In genomic region chr18:63182861-63183260, GRCh38 we compare ENCODE assay signal across 18 cellular contexts.
A peak's percentile ranks its signal among the peaks of the same experiment; 100 is the strongest.
DNase-seq lines count a peak whose midpoint lies in the region; TF ChIP-seq lines count a peak whose summit lies in the region.
"Had no signal": no experiment of that assay in that cellular context is flagged by ENCODE, and none has a peak within 500 bp of the region (broad histone marks: within the 10 kb centered on the region; RNA-seq: fewer than 3 reads in every experiment).

No MANE protein-coding gene starts in this region.

- intact Hi-C loops in activated CD4-positive, alpha-beta memory T cell treated with anti-CD3 and anti-CD28 coated beads for 36 hours (cut with micrococcal nuclease) = no loop called here

- no peaks in the 10 kb centered on the region for H3K9me2 ChIP-seq in Karpas-422 (replicated peaks; ENCODE audit: insufficient read depth, low read length)

- H3K9me3 ChIP-seq in Karpas-422 (ENCODE audit: low read length) (no peaks in the 10 kb centered on the region), stomach smooth muscle (ENCODE audit: control insufficient read depth in 2 of 2, low read length in 2 of 2) (no peaks in the 10 kb centered on the region)

- peaks cover 89% of the 10 kb centered on the region for H3K4me1 Mint-ChIP-seq in activated CD4-positive, alpha-beta memory T cell treated with anti-CD3 and anti-CD28 coated beads for 36 hours (ENCODE audit: low read depth)
- H3K4me1 Mint-ChIP-seq in activated CD4-positive, alpha-beta memory T cell treated with anti-CD3 and anti-CD28 coated beads, Interleukin-2, amount 10 ng/mL, durations not matched to agents 7 days and 5 days = peaks cover 71% of the 10 kb centered on the region

- no peak overlapping the region for H3K4me3 Mint-ChIP-seq in activated CD4-positive, alpha-beta memory T cell treated with anti-CD3 and anti-CD28 coated beads for 36 hours
- no peak overlapping the region for H3K4me3 Mint-ChIP-seq in activated CD4-positive, alpha-beta memory T cell treated with anti-CD3 and anti-CD28 coated beads, Interleukin-2, amount 10 ng/mL, durations not matched to agents 7 days and 5 days

- H3K27ac Mint-ChIP-seq in activated CD4-positive, alpha-beta memory T cell treated with anti-CD3 and anti-CD28 coated beads for 36 hours = peak overlapping the region; percentile 36
- no peak overlapping the region for H3K27ac Mint-ChIP-seq in activated CD4-positive, alpha-beta memory T cell treated with anti-CD3 and anti-CD28 coated beads, Interleukin-2, amount 10 ng/mL, durations not matched to agents 7 days and 5 days

- H3K4me3 ChIP-seq in Karpas-422 (ENCODE audit: low read length) (peak overlapping the region; percentile 11; the same call in 1 of the 2 replicates), epithelial cell of esophagus (ENCODE audit: low read length) (no peak overlapping the region), stomach smooth muscle (ENCODE audit: low read length in 2 of 2) (no peak overlapping the region)
- H3K4me3 ChIP-seq: coronary artery, smooth muscle cell had no signal

- peak overlapping the region; percentile 54 for H3K4me2 ChIP-seq in Karpas-422 (ENCODE audit: low read depth, low read length, poor library complexity, severe bottlenecking)
- H3K4me2 ChIP-seq: smooth muscle cell had no signal

- H3K9ac ChIP-seq in Karpas-422 (ENCODE audit: low read length) = peak overlapping the region; percentile 25
- H3K9ac ChIP-seq in stomach smooth muscle (ENCODE audit: low read length in 2 of 2) = no peak overlapping the region

- POLR2A ChIA-PET in activated CD4-positive, alpha-beta memory T cell treated with anti-CD3 and anti-CD28 coated beads for 36 hours (lab: Charles Lee) = interaction anchor here (1.9 kb wide), 1 partner anchor 135 kb away, joined by 5 read pairs; no protein-coding TSS in a partner anchor
- POLR2A ChIA-PET in activated CD4-positive, alpha-beta memory T cell treated with anti-CD3 and anti-CD28 coated beads, Interleukin-2, amount 10 ng/mL, durations not matched to agents 7 days and 5 days (lab: Charles Lee) = interaction anchor here (1.2 to 1.4 kb wide), 2 partner anchors 8 to 21 kb away, joined by 3 read pairs; no protein-coding TSS in a partner anchor

- CTCF ChIA-PET in activated CD4-positive, alpha-beta memory T cell treated with anti-CD3 and anti-CD28 coated beads for 36 hours (lab: Charles Lee) = interaction anchor here (1.2 kb wide), 1 partner anchor 145 kb away, joined by 3 read pairs; no protein-coding TSS in a partner anchor
- CTCF ChIA-PET in activated CD4-positive, alpha-beta memory T cell treated with anti-CD3 and anti-CD28 coated beads, Interleukin-2, amount 10 ng/mL, durations not matched to agents 7 days and 5 days (lab: Charles Lee) = no interaction called here

- H3K27ac ChIP-seq in Karpas-422 (ENCODE audit: low read length) (peak overlapping the region; percentile 70), stomach smooth muscle (ENCODE audit: low read length) (peak overlapping the region; percentile 46)
- H3K27ac ChIP-seq: coronary artery had no signal

- H3K79me2 ChIP-seq in Karpas-422 (ENCODE audit: low read length) = peaks cover 98% of the 10 kb centered on the region

- H3K36me3 ChIP-seq in Karpas-422 (ENCODE audit: insufficient read depth, low read length) = no peaks in the 10 kb centered on the region
- no peaks in the 10 kb centered on the region for H3K36me3 ChIP-seq in stomach smooth muscle (ENCODE audit: control insufficient read depth in 2 of 2, insufficient read depth in 2 of 2, low read length in 2 of 2)

- no peaks in the 10 kb centered on the region for H3K27me3 ChIP-seq in Karpas-422 (ENCODE audit: low read length)
- H3K27me3 ChIP-seq in stomach smooth muscle (ENCODE audit: control insufficient read depth in 1 of 2, insufficient read depth in 2 of 2, low read length in 2 of 2) = no peaks in the 10 kb centered on the region

- no peak for TF ChIP-seq CTCF in epithelial cell of esophagus (IDR thresholded peaks at IDR 0.05; ENCODE audit: insufficient read depth, low read depth, low read length, missing control alignments)

- no peak for DNase-seq in activated CD4-positive, alpha-beta memory T cell treated with anti-CD3 and anti-CD28 coated beads for 36 hours
- no peak for DNase-seq in activated CD4-positive, alpha-beta memory T cell treated with anti-CD3 and anti-CD28 coated beads, Interleukin-2, amount 10 ng/mL, durations not matched to agents 7 days and 5 days
- DNase-seq in Karpas-422 (peak; percentile 53), epithelial cell of esophagus (ENCODE audit: low read depth) (peak; percentile 42), NCI-H524 (lab: John Stamatoyannopoulos, UW) (no peak), NCI-H1092 (lab: John Stamatoyannopoulos, UW) (no peak), NCI-H446 treated with DMSO at 0.1 percent for 48 hours (lab: John Stamatoyannopoulos, UW) (no peak)
- DNase-seq: activated CD8-positive, alpha-beta memory T cell treated with anti-CD3 and anti-CD28 coated beads, Interleukin-2, amount 50 U/mL, for 48 hours; amniotic stem cell; DMS79; H7; Kasumi-1; NCI-H2029; NK-92 treated with Interleukin-12 subunit alpha and Interleukin-12 subunit beta, amount 100 ng/mL, for 24 hours; occipital lobe had no signal

- H3K27me3 Mint-ChIP-seq in activated CD4-positive, alpha-beta memory T cell treated with anti-CD3 and anti-CD28 coated beads for 36 hours = no peaks in the 10 kb centered on the region
- no peaks in the 10 kb centered on the region for H3K27me3 Mint-ChIP-seq in activated CD4-positive, alpha-beta memory T cell treated with anti-CD3 and anti-CD28 coated beads, Interleukin-2, amount 10 ng/mL, durations not matched to agents 7 days and 5 days

- H4K20me1 ChIP-seq in Karpas-422 (ENCODE audit: insufficient read depth, low read depth, low read length) = peaks cover 61% of the 10 kb centered on the region

- H3K4me1 ChIP-seq in Karpas-422 (ENCODE audit: low read length) (peaks cover 100% of the 10 kb centered on the region), stomach smooth muscle (ENCODE audit: control insufficient read depth, insufficient read depth, low read length) (peaks cover 56% of the 10 kb centered on the region)

- no peaks in the 10 kb centered on the region for H3K9me3 Mint-ChIP-seq in activated CD4-positive, alpha-beta memory T cell treated with anti-CD3 and anti-CD28 coated beads for 36 hours
- H3K9me3 Mint-ChIP-seq in activated CD4-positive, alpha-beta memory T cell treated with anti-CD3 and anti-CD28 coated beads, Interleukin-2, amount 10 ng/mL, durations not matched to agents 7 days and 5 days = no peaks in the 10 kb centered on the region

- H2AFZ ChIP-seq in Karpas-422 (ENCODE audit: low read length) = no peak overlapping the region

- peaks cover 6% of the 10 kb centered on the region for H3K36me3 Mint-ChIP-seq in activated CD4-positive, alpha-beta memory T cell treated with anti-CD3 and anti-CD28 coated beads for 36 hours
- peaks cover 61% of the 10 kb centered on the region for H3K36me3 Mint-ChIP-seq in activated CD4-positive, alpha-beta memory T cell treated with anti-CD3 and anti-CD28 coated beads, Interleukin-2, amount 10 ng/mL, durations not matched to agents 7 days and 5 days (ENCODE audit: low read depth)

Comparison
In these comparisons a context has a peak if more than half of its experiments do, and no peak if none do; other contexts are left out.
1. DNase-seq: peak in Karpas-422 (single experiment) and epithelial cell of esophagus (single experiment); none in activated CD4-positive, alpha-beta memory T cell treated with anti-CD3 and anti-CD28 coated beads for 36 hours (single experiment), activated CD4-positive, alpha-beta memory T cell treated with anti-CD3 and anti-CD28 coated beads, Interleukin-2, amount 10 ng/mL, durations not matched to agents 7 days and 5 days (single experiment), NCI-H524 (0 of 2), NCI-H1092 (single experiment) and NCI-H446 treated with DMSO at 0.1 percent for 48 hours (single experiment).